Comparison of ENCODE assay signal across 8 cellular contexts in genomic region chr9:21994526-21994995, GRCh38. TPM values are rescaled to one million over a fixed set of nuclear protein-coding genes. Genes with fewer than 3 reads are reported as not detected.
DNase-seq lines count a peak whose midpoint lies in the region; ATAC-seq and TF ChIP-seq lines count a peak whose summit lies in the region.

CDKN2B-AS1 (plus strand) TSS chr9:21994791.

- peaks cover 7% of the 10 kb centered on the region for H3K27me3 ChIP-seq in thoracic aorta (replicated peaks; ENCODE audit: insufficient read depth)

- no peaks in the 10 kb centered on the region for H3K9me3 ChIP-seq in thoracic aorta

- peak within 1 kb of the TSS; percentile 100 for H3K27ac Mint-ChIP-seq in T-helper 2 cell treated with Interferon-gamma antibody and Interleukin-4, amounts not matched to agents 5 μg/mL and 100 μg/mL, for 36 hours
- H3K27ac Mint-ChIP-seq in memory B cell = peak within 1 kb of the TSS; percentile 95

- H3K9me3 Mint-ChIP-seq in T-helper 2 cell treated with Interferon-gamma antibody and Interleukin-4, amounts not matched to agents 5 μg/mL and 100 μg/mL, for 36 hours = peaks cover 4% of the 10 kb centered on the region
- H3K9me3 Mint-ChIP-seq in memory B cell = no peaks in the 10 kb centered on the region

- H3K36me3 ChIP-seq in thoracic aorta = no peaks in the 10 kb centered on the region

- ATAC-seq in HG02759 (IDR thresholded peaks at IDR 0.05; ENCODE audit: unreplicated experiment) (peak; percentile 54), memory B cell (ENCODE audit: low read depth) (peak; percentile 24), thoracic aorta (ENCODE audit: insufficient number of reproducible peaks, low FRiP score, low read depth) (no peak)

- peaks cover 23% of the 10 kb centered on the region for H3K4me1 Mint-ChIP-seq in T-helper 2 cell treated with Interferon-gamma antibody and Interleukin-4, amounts not matched to agents 5 μg/mL and 100 μg/mL, for 36 hours (ENCODE audit: low read depth)
- peaks cover 16% of the 10 kb centered on the region for H3K4me1 Mint-ChIP-seq in memory B cell

- peaks cover 0 to 10% of the 10 kb centered on the region in 2 donors for H3K4me1 ChIP-seq in thoracic aorta (ENCODE audit: control insufficient read depth in 1 of 2, low read depth in 2 of 2)

- peaks cover 37% of the 10 kb centered on the region for H3K27me3 Mint-ChIP-seq in T-helper 2 cell treated with Interferon-gamma antibody and Interleukin-4, amounts not matched to agents 5 μg/mL and 100 μg/mL, for 36 hours (ENCODE audit: low read depth)
- H3K27me3 Mint-ChIP-seq in memory B cell = peaks cover 2% of the 10 kb centered on the region

- H3K27ac ChIP-seq in thoracic aorta = peak within 1 kb of the TSS; percentile 18 to 67

- peaks cover 21% of the 10 kb centered on the region for H3K36me3 Mint-ChIP-seq in T-helper 2 cell treated with Interferon-gamma antibody and Interleukin-4, amounts not matched to agents 5 μg/mL and 100 μg/mL, for 36 hours (ENCODE audit: low read depth)
- H3K36me3 Mint-ChIP-seq in memory B cell = peaks cover 2% of the 10 kb centered on the region

- TF ChIP-seq CTCF in thoracic aorta (IDR thresholded peaks at IDR 0.05) = no peak

- H3K4me3 Mint-ChIP-seq in T-helper 2 cell treated with Interferon-gamma antibody and Interleukin-4, amounts not matched to agents 5 μg/mL and 100 μg/mL, for 36 hours = peak within 1 kb of the TSS; percentile 96
- H3K4me3 Mint-ChIP-seq in memory B cell = peak within 1 kb of the TSS; percentile 96

- DNase-seq in stimulated activated CD4-positive, alpha-beta T cell treated with anti-CD3 and anti-CD28 coated beads, Interleukin-15, amount 100 ng/mL, for 24 hours = peak; percentile 56
- no peak for DNase-seq in stimulated activated CD4-positive, alpha-beta T cell treated with anti-CD3 and anti-CD28 coated beads, Interleukin-12 subunit alpha, Interleukin-12 subunit beta, amount 100 ng/mL, for 4 hours
- DNase-seq in NCI-H1105 (lab: John Stamatoyannopoulos, UW) = peak; percentile 91
- DNase-seq in T-helper 2 cell treated with Interferon-gamma antibody and Interleukin-4, amounts not matched to agents 5 μg/mL and 100 μg/mL, for 36 hours (ENCODE audit: low spot score) = peak; percentile 49
- DNase-seq in effector CD4-positive, alpha-beta T cell = peak; percentile 23
- peak; percentile 45 to 53 for DNase-seq in memory B cell (ENCODE audit: low spot score in 2 of 2)
- DNase-seq in thoracic aorta (ENCODE audit: low spot score) = no peak

- H3K4me3 ChIP-seq in thoracic aorta = peak within 1 kb of the TSS; percentile 93

RNA-seq across cellular contexts. Expression of gene CDKN2B-AS1, which starts in this region (rescaled TPM):
- total RNA-seq in thoracic aorta = not detected

Comparison
In these comparisons a context has a peak if more than half of its experiments do, and no peak if none do; other contexts are left out.
1. DNase-seq: peak in stimulated activated CD4-positive, alpha-beta T cell treated with anti-CD3 and anti-CD28 coated beads, Interleukin-15, amount 100 ng/mL, for 24 hours (single experiment), NCI-H1105 (single experiment), T-helper 2 cell treated with Interferon-gamma antibody and Interleukin-4, amounts not matched to agents 5 μg/mL and 100 μg/mL, for 36 hours (single experiment), effector CD4-positive, alpha-beta T cell (single experiment) and memory B cell (2 of 2); none in stimulated activated CD4-positive, alpha-beta T cell treated with anti-CD3 and anti-CD28 coated beads, Interleukin-12 subunit alpha, Interleukin-12 subunit beta, amount 100 ng/mL, for 4 hours (single experiment) and thoracic aorta (single experiment).